In genomic region chr17:42846594-42847280, GRCh38 we compare ENCODE assay signal across 15 cellular contexts. TPM values are rescaled to one million over a fixed set of nuclear protein-coding genes. Genes with fewer than 3 reads are reported as not detected.
DNase-seq lines count a peak whose midpoint lies in the region; ATAC-seq and FAIRE-seq lines count a peak whose summit lies in the region.
"Had no signal": no experiment of that assay in that cellular context is flagged by ENCODE, and none has a peak within 500 bp of the region (broad histone marks: within the 10 kb centered on the region; RNA-seq: fewer than 3 reads in every experiment).

No MANE protein-coding gene starts in this region.

- H3K4me3 ChIP-seq in ACC112 (ENCODE audit: low read depth, low read length) (no peak overlapping the region), muscle layer of duodenum (ENCODE audit: low read depth in 1 of 2, low read length in 2 of 2) (no peak overlapping the region)
- H3K4me3 ChIP-seq: neural progenitor cell, tibial nerve had no signal

- no peak for ATAC-seq in effector memory CD8-positive, alpha-beta T cell (replicated peaks)
- ATAC-seq in HG03159 (IDR thresholded peaks at IDR 0.05; ENCODE audit: unreplicated experiment) (no peak), HG02798 (IDR thresholded peaks at IDR 0.05; ENCODE audit: poor library complexity, unreplicated experiment) (no peak)

- H3K4me3 Mint-ChIP-seq in effector memory CD8-positive, alpha-beta T cell: no peak overlapping the region
- H3K4me3 Mint-ChIP-seq: neural progenitor cell had no signal

- peak overlapping the region; percentile 59 to 62 for H3K27ac Mint-ChIP-seq in effector memory CD8-positive, alpha-beta T cell
- H3K27ac Mint-ChIP-seq: neural progenitor cell had no signal

- no peaks in the 10 kb centered on the region for H3K9me3 ChIP-seq in muscle layer of duodenum (ENCODE audit: control insufficient read depth in 1 of 2, low read length in 2 of 2)
- H3K9me3 ChIP-seq: tibial nerve had no signal

- no peaks in the 10 kb centered on the region for H3K9me3 Mint-ChIP-seq in effector memory CD8-positive, alpha-beta T cell
- H3K9me3 Mint-ChIP-seq: neural progenitor cell had no signal

- peaks cover 8 to 13% of the 10 kb centered on the region in 2 donors for H3K4me1 Mint-ChIP-seq in effector memory CD8-positive, alpha-beta T cell (ENCODE audit: low read depth in 2 of 2)
- H3K4me1 Mint-ChIP-seq: neural progenitor cell had no signal

- H2AFZ ChIP-seq in ACC112 (ENCODE audit: low read length, unreplicated experiment): no peak overlapping the region
- H2AFZ ChIP-seq: neural progenitor cell had no signal

- peaks cover 9% of the 10 kb centered on the region; the same call in 1 of the 2 replicates for H3K36me3 ChIP-seq in ACC112 (ENCODE audit: insufficient read depth, low read length)
- peaks cover 33 to 38% of the 10 kb centered on the region in 2 donors for H3K36me3 ChIP-seq in muscle layer of duodenum (ENCODE audit: control insufficient read depth in 1 of 2, insufficient read depth in 2 of 2, low read length in 2 of 2)
- H3K36me3 ChIP-seq: neural progenitor cell had no signal

- H3K27me3 Mint-ChIP-seq in effector memory CD8-positive, alpha-beta T cell: no peaks in the 10 kb centered on the region

- peak overlapping the region; percentile 76 for H3K27ac ChIP-seq in ACC112 (ENCODE audit: low read depth, low read length)
- H3K27ac ChIP-seq in muscle layer of duodenum (ENCODE audit: low read length): peak overlapping the region; percentile 49
- H3K27ac ChIP-seq: neural progenitor cell, VCaP had no signal

- no peak for FAIRE-seq in RCC 7860 (lab: Jason Lieb, UNC)

- peaks cover 15% of the 10 kb centered on the region for H3K36me3 Mint-ChIP-seq in effector memory CD8-positive, alpha-beta T cell (ENCODE audit: insufficient read depth)

- H3K4me1 ChIP-seq in ACC112 (ENCODE audit: control insufficient read depth, insufficient read depth, low read length, unreplicated experiment) (peaks cover 42% of the 10 kb centered on the region), muscle layer of duodenum (ENCODE audit: control insufficient read depth in 1 of 2, insufficient read depth in 2 of 2, low read length in 2 of 2) (peaks cover 0 to 12% of the 10 kb centered on the region in 2 donors)
- H3K4me1 ChIP-seq: neural progenitor cell had no signal

- H3K27me3 ChIP-seq in ACC112 (ENCODE audit: insufficient read depth, low read length) (no peaks in the 10 kb centered on the region), muscle layer of duodenum (ENCODE audit: low read depth, low read length) (no peaks in the 10 kb centered on the region)
- H3K27me3 ChIP-seq: neural progenitor cell, tibial nerve had no signal

- DNase-seq in LHCN-M2 (ENCODE audit: low read depth) (peak; percentile 54), activated gamma-delta T cell treated with Interleukin-2 at 50 U/mL for 16 hours (no peak), RCC 7860 (ENCODE audit: low spot score) (no peak)
- no peak for DNase-seq in effector memory CD8-positive, alpha-beta T cell
- DNase-seq: activated effector memory CD4-positive, alpha-beta T cell treated with Interleukin-2 at 50 U/mL for 16 hours; C1 segment of cervical spinal cord; OCI-M1; stimulated activated CD4-positive, alpha-beta T cell treated with anti-CD3 and anti-CD28 coated beads, Interleukin-4, amount 100 ng/mL, for 1 hour had no signal

- no peaks in the 10 kb centered on the region for H3K79me2 ChIP-seq in ACC112 (ENCODE audit: control insufficient read depth, insufficient read depth, low read length, unreplicated experiment)

RNA-seq across cellular contexts. Expression of gene AOC2, which starts 2.4 kb away (rescaled TPM):
- 0.11 and 0.45 TPM in 2 replicates for total RNA-seq in LHCN-M2 (2014; rRNA removed)
- polyA plus RNA-seq in LHCN-M2 (2012): 0.26 TPM

RNA-seq across cellular contexts. Expression of gene AOC3, which starts 4.3 kb away (rescaled TPM):
- total RNA-seq in LHCN-M2 (2014; rRNA removed): 0.17 TPM in 1 of 2 replicates, not detected in the other
- polyA plus RNA-seq in LHCN-M2 (2012): 0.15 TPM

RNA-seq across cellular contexts. Expression of gene PSME3, which starts 13.5 kb away (rescaled TPM):
- total RNA-seq in LHCN-M2 (2014; rRNA removed): 160 and 172 TPM in 2 replicates
- 105 TPM for polyA plus RNA-seq in LHCN-M2 (2012)

RNA-seq across cellular contexts. Expression of gene BECN1, which starts 22.7 kb away (rescaled TPM):
- 85.5 and 89.4 TPM in 2 replicates for total RNA-seq in LHCN-M2 (2014; rRNA removed)
- polyA plus RNA-seq in LHCN-M2 (2012): 65.7 TPM

RNA-seq across cellular contexts. Expression of gene CNTD1, which starts 48.1 kb away (rescaled TPM):
- total RNA-seq in LHCN-M2 (2014; rRNA removed): 0.13 TPM in 1 of 2 replicates, not detected in the other
- 0.29 TPM for polyA plus RNA-seq in LHCN-M2 (2012)
